Comparison of ENCODE assay signal across 8 cellular contexts in genomic region chr9:272251-273213, GRCh38. TPM values are rescaled to one million over a fixed set of nuclear protein-coding genes. Genes with fewer than 3 reads are reported as not detected.
DNase-seq lines count a peak whose midpoint lies in the region; ATAC-seq and TF ChIP-seq lines count a peak whose summit lies in the region.

No MANE protein-coding gene starts in this region.

- no peaks in the 10 kb centered on the region for H4K20me1 ChIP-seq in DOHH2 (ENCODE audit: control insufficient read depth, insufficient read depth, low read depth, low read length)

- peaks cover 28% of the 10 kb centered on the region for H3K36me3 ChIP-seq in DOHH2 (ENCODE audit: control insufficient read depth, low read length)
- no peaks in the 10 kb centered on the region for H3K36me3 ChIP-seq in lung (ENCODE audit: control insufficient read depth in 2 of 2, insufficient read depth in 2 of 2, low read length in 2 of 2)
- H3K36me3 ChIP-seq in testis (ENCODE audit: low read depth, missing control alignments): no peaks in the 10 kb centered on the region

- peak; percentile 95 for ATAC-seq in GM21515 (IDR thresholded peaks at IDR 0.05; ENCODE audit: unreplicated experiment)
- ATAC-seq in lung (ENCODE audit: insufficient read depth, low FRiP score): peak; percentile 76

- peak overlapping the region; percentile 57 for H3K4me2 ChIP-seq in DOHH2 (ENCODE audit: low read length)

- no peaks in the 10 kb centered on the region for H3K9me2 ChIP-seq in DOHH2 (replicated peaks; ENCODE audit: control insufficient read depth, low read length)

- H3K27ac ChIP-seq in DOHH2 (ENCODE audit: low read depth, low read length): peak overlapping the region; percentile 72
- peak overlapping the region in 1 of 2 donors; percentile 75 for H3K27ac ChIP-seq in lung (ENCODE audit: low read depth in 1 of 2, low read length in 1 of 2)
- H3K27ac ChIP-seq in testis: peak overlapping the region in 1 of 2 donors; percentile 15

- H3K9me3 ChIP-seq in DOHH2 (ENCODE audit: control insufficient read depth, insufficient read depth, low read length) (no peaks in the 10 kb centered on the region), lung (ENCODE audit: control insufficient read depth in 2 of 2, insufficient read depth in 1 of 2, low read length in 1 of 2) (no peaks in the 10 kb centered on the region), testis (no peaks in the 10 kb centered on the region)

- TF ChIP-seq CTCF in DOHH2 (IDR thresholded peaks at IDR 0.05; ENCODE audit: low read depth, low read length, poor library complexity, severe bottlenecking) (no peak), lung (IDR thresholded peaks at IDR 0.05; ENCODE audit: control extremely low read depth, extremely low read depth) (no peak), testis (IDR thresholded peaks at IDR 0.05) (no peak)

- no peak for TF ChIP-seq POLR2A in testis (IDR thresholded peaks at IDR 0.05)

- H3K79me2 ChIP-seq in DOHH2 (ENCODE audit: control insufficient read depth, low read length): peaks cover 33% of the 10 kb centered on the region

- H3K4me1 ChIP-seq in DOHH2 (ENCODE audit: control insufficient read depth, low read length): peaks cover 20% of the 10 kb centered on the region
- H3K4me1 ChIP-seq in lung (ENCODE audit: control insufficient read depth in 2 of 2, insufficient read depth in 2 of 2, low read length in 2 of 2): no peaks in the 10 kb centered on the region
- no peaks in the 10 kb centered on the region for H3K4me1 ChIP-seq in testis

- WGBS in lung, 2 donors: 37 to 66% methylated on average over 17 of the region's 17 CpGs
- 58 to 59% methylated on average over 17 of the region's 17 CpGs for WGBS in testis, 2 donors

- peaks cover 6% of the 10 kb centered on the region; the same call in 1 of the 2 replicates for H3F3A ChIP-seq in DOHH2 (ENCODE audit: control insufficient read depth, insufficient read depth)

- H3K4me3 ChIP-seq in DOHH2 (ENCODE audit: low read length) (peak overlapping the region; percentile 70), lung (no peak overlapping the region), testis (peak overlapping the region; percentile 1 to 12)

- H3K27me3 ChIP-seq in DOHH2 (ENCODE audit: control insufficient read depth, low read length): no peaks in the 10 kb centered on the region
- H3K27me3 ChIP-seq in lung (ENCODE audit: control insufficient read depth, insufficient read depth): no peaks in the 10 kb centered on the region
- H3K27me3 ChIP-seq in testis: no peaks in the 10 kb centered on the region

- intact Hi-C loops in testis (cut with DNase I; ENCODE audit: low total_unique reads): no loop called here

- peak; percentile 16 for DNase-seq in LoVo (ENCODE audit: low spot score)
- peak in 2 of 3 experiments; percentile 13 to 15 for DNase-seq in activated CD8-positive, alpha-beta memory T cell treated with anti-CD3 and anti-CD28 coated beads for 48 hours (ENCODE audit: low read depth in 2 of 3, low spot score in 2 of 3)
- DNase-seq in lung (ENCODE audit: low spot score): peak; percentile 33
- DNase-seq in testis: peak; percentile 57
- no peak for DNase-seq in AG08396 (ENCODE audit: low spot score)
- no peak for DNase-seq in GM03348 (ENCODE audit: low spot score)

RNA-seq across cellular contexts. Expression of gene DOCK8, which starts 57.9 kb away (rescaled TPM):
- total RNA-seq in lung (10 to 100 TPM; 24.5 to 75.1 TPM), testis (10 to 100 TPM; 51.4 to 63.9 TPM)
- polyA plus RNA-seq in lung (10 to 100 TPM in 1 of 2 donors, 1 to 10 TPM in 1; 9.6 to 30.1 TPM), testis (ENCODE audit: insufficient read depth, low read depth, low replicate concordance) (46.7 TPM)

Comparison
In these comparisons a context has a peak if more than half of its experiments do, and no peak if none do; other contexts are left out.
1. DNase-seq: peak in LoVo (single experiment), activated CD8-positive, alpha-beta memory T cell treated with anti-CD3 and anti-CD28 coated beads for 48 hours (2 of 3), lung (single experiment) and testis (single experiment); none in AG08396 (single experiment) and GM03348 (single experiment).